Comparison of ENCODE assay signal across 7 cellular contexts in genomic region chr19:35474594-35474993, GRCh38. TPM values are rescaled to one million over a fixed set of nuclear protein-coding genes. Genes with fewer than 3 reads are reported as not detected.
"Had no signal": no experiment of that assay in that cellular context is flagged by ENCODE, and none has a peak within 500 bp of the region (broad histone marks: within the 10 kb centered on the region; RNA-seq: fewer than 3 reads in every experiment).

No MANE protein-coding gene starts in this region.

RNA-seq across cellular contexts. Expression of gene KRTDAP, which starts 15.7 kb away (rescaled TPM):
- total RNA-seq: GM23248, GM23338, H4, HFFc6 had no signal
- polyA plus RNA-seq: GM23248 had no signal

RNA-seq across cellular contexts. Expression of gene FFAR2, which starts 26.5 kb away (rescaled TPM):
- total RNA-seq: GM23248, GM23338, H1, H4, H7, H9, HFFc6 had no signal
- polyA plus RNA-seq: GM23248, GM23338, H1 had no signal

RNA-seq across cellular contexts. Expression of gene SBSN, which starts 53.5 kb away (rescaled TPM):
- total RNA-seq: GM23338, H1, H7 had no signal
- polyA plus RNA-seq: H1 had no signal

RNA-seq across cellular contexts. Expression of gene GAPDHS, which starts 58.7 kb away (rescaled TPM):
- total RNA-seq: GM23248, GM23338, H1, H4, H9, HFFc6 had no signal
- polyA plus RNA-seq: GM23248, GM23338 had no signal
